14 cellular contexts compared by ENCODE assay signal in genomic region chr16:57484515-57485005, GRCh38. TPM values are rescaled to one million over a fixed set of nuclear protein-coding genes. Genes with fewer than 3 reads are reported as not detected.
DNase-seq lines count a peak whose midpoint lies in the region; ATAC-seq, FAIRE-seq and TF ChIP-seq lines count a peak whose summit lies in the region.
"Had no signal": no experiment of that assay in that cellular context is flagged by ENCODE, and none has a peak within 500 bp of the region (broad histone marks: within the 10 kb centered on the region; RNA-seq: fewer than 3 reads in every experiment).

No MANE protein-coding gene starts in this region.

- BruUV-seq in K562 (replicated peaks; lab: Mats Ljungman, UMichigan), result no TSS peak

- peaks cover 0 to 4% (median 0%) of the 10 kb centered on the region in 3 donors for H3K36me3 Mint-ChIP-seq in CD8-positive, alpha-beta memory T cell

- H3K4me2 ChIP-seq in K562 (ENCODE audit: insufficient read depth, low read length), result no peak overlapping the region

- no peaks in the 10 kb centered on the region for H3K9me3 ChIP-seq in CD8-positive, alpha-beta memory T cell (ENCODE audit: low read length)
- no peaks in the 10 kb centered on the region for H3K9me3 ChIP-seq in K562 (replicated peaks; ENCODE audit: control insufficient read depth, insufficient read depth, low read depth, low read length)
- peaks cover 5% of the 10 kb centered on the region for H3K9me3 ChIP-seq in mesodermal cell (ENCODE audit: control insufficient read depth, low read length)
- no peaks in the 10 kb centered on the region for H3K9me3 ChIP-seq in tibial nerve
- H3K9me3 ChIP-seq: transverse colon had no signal

- no peak for TF ChIP-seq EP300 in K562 (IDR thresholded peaks at IDR 0.05; ENCODE audit: low read length)
- no peak for TF ChIP-seq EP300 in tibial nerve (IDR thresholded peaks at IDR 0.05)

- TF ChIP-seq RAD21 in K562 (CRISPR knock-in tag; conservative IDR thresholded peaks at IDR 0.05 in 1 of 2, IDR thresholded peaks at IDR 0.05 in 1 of 2), result no peak

- no peak overlapping the region for H3K4me3 ChIP-seq in CD8-positive, alpha-beta memory T cell (ENCODE audit: low read length)
- H3K4me3 ChIP-seq in K562 (no peak overlapping the region), mesodermal cell (ENCODE audit: extremely low read depth, insufficient read depth, low read length, poor library complexity, severe bottlenecking) (peak overlapping the region; percentile 88), tibial nerve (no peak overlapping the region)

- H3K9ac ChIP-seq in K562 (ENCODE audit: insufficient read depth in 1 of 2, low read depth in 2 of 2, low read length in 2 of 2), result no peak overlapping the region

- TF ChIP-seq CTCF in K562 (IDR thresholded peaks at IDR 0.05 in 2 of 3, conservative IDR thresholded peaks at IDR 0.05 in 1 of 3; ENCODE audit: insufficient read depth in 2 of 3, low read depth in 1 of 3, low read length in 3 of 3) (no peak), tibial nerve (IDR thresholded peaks at IDR 0.05) (no peak)

- no peak for FAIRE-seq in K562 (lab: Jason Lieb, UNC)
- FAIRE-seq: G401.6 had no signal

- H3K4me3 Mint-ChIP-seq in CD8-positive, alpha-beta memory T cell, result peak overlapping the region in 5 of 7 donors; percentile 33 to 86 (median 45)

- no peak overlapping the region for H3K27ac ChIP-seq in CD8-positive, alpha-beta memory T cell (ENCODE audit: low read depth, low read length)
- H3K27ac ChIP-seq in K562 (ENCODE audit: extremely low read depth, low read depth, low read length) (no peak overlapping the region), mesodermal cell (ENCODE audit: low read depth, low read length, severe bottlenecking) (peak overlapping the region; percentile 68), tibial nerve (peak overlapping the region in 3 of 4 donors; percentile 79 to 87 (median 84))

- H4K20me1 ChIP-seq in K562 (replicated peaks; ENCODE audit: control insufficient read depth, insufficient read depth, low read length), result no peaks in the 10 kb centered on the region

- intact Hi-C loops in K562 (cut with micrococcal nuclease), result no loop called here

- no peaks in the 10 kb centered on the region for H3K9me3 Mint-ChIP-seq in CD8-positive, alpha-beta memory T cell

- in situ Hi-C loops in K562 (cut with MboI), result no loop called here

- H3K4me1 Mint-ChIP-seq in CD8-positive, alpha-beta memory T cell, result peaks cover 22 to 26% (median 23%) of the 10 kb centered on the region in 3 donors

- ATAC-seq in K562, result no peak
- ATAC-seq: activated CD8-positive, alpha-beta T cell treated with anti-CD3 and anti-CD28 coated beads, Interleukin-2, amount 10 ng/mL, durations not matched to agents 7 days and 5 days had no signal

- DNase-seq in CD8-positive, alpha-beta memory T cell, result no peak
- DNase-seq in K562 (ENCODE audit: extremely low read depth in 1 of 4, low spot score in 3 of 4) (peak in 1 of 4 experiments; percentile 3), tibial nerve (ENCODE audit: low spot score in 2 of 2) (no peak), DMS 273 (lab: John Stamatoyannopoulos, UW; ENCODE audit: unreplicated experiment) (no peak), cortex of kidney (lab: John Stamatoyannopoulos, UW) (no peak), cerebellum (ENCODE audit: low spot score) (no peak)
- DNase-seq: activated CD8-positive, alpha-beta T cell treated with anti-CD3 and anti-CD28 coated beads, Interleukin-2, amount 10 ng/mL, durations not matched to agents 7 days and 5 days; dermis blood vessel endothelial cell; NCI-H1694; NCI-H446 treated with DMSO at 0.1 percent for 48 hours; stimulated activated CD4-positive, alpha-beta T cell treated with anti-CD3 and anti-CD28 coated beads, Interleukin-2, amount 100 ng/mL, for 48 hours had no signal

- H3K27ac Mint-ChIP-seq in CD8-positive, alpha-beta memory T cell, result peak overlapping the region in 3 of 8 donors; percentile 28 to 88 (median 83)
- H3K27ac Mint-ChIP-seq: activated CD8-positive, alpha-beta T cell treated with anti-CD3 and anti-CD28 coated beads, Interleukin-2, amount 10 ng/mL, durations not matched to agents 7 days and 5 days had no signal

- no peak overlapping the region for H2AFZ ChIP-seq in K562 (ENCODE audit: low read depth, low read length)

- TF ChIP-seq POLR2A in K562 (conservative IDR thresholded peaks at IDR 0.05), result no peak
- no peak for TF ChIP-seq POLR2A in tibial nerve (IDR thresholded peaks at IDR 0.05)

- CTCF ChIA-PET in CD8-positive, alpha-beta memory T cell (lab: Charles Lee), result interaction anchor here (1.1 to 2.7 kb wide), 5 partner anchors 10 to 65 kb away, joined by 4 to 11 read pairs (median 5); no protein-coding TSS in a partner anchor
- CTCF ChIA-PET in K562 (lab: Yijun Ruan, JAX; ENCODE audit: low intra/inter-chr PET ratio), result no interaction called here

- POLR2A ChIA-PET in CD8-positive, alpha-beta memory T cell (lab: Charles Lee), result interaction anchor here (0.5 kb wide), 1 partner anchor 9 kb away, joined by 4 read pairs; no protein-coding TSS in a partner anchor
- POLR2A ChIA-PET in K562 (lab: Yijun Ruan, JAX), result no interaction called here

- 59% methylated on average over 8 of the region's 8 CpGs for WGBS in K562 (ENCODE audit: insufficient coverage, low coverage, missing lambda C conversion rate)
- WGBS in mesodermal cell (ENCODE audit: insufficient coverage in 2 of 2), 2 experiments, result 85 to 89% methylated on average over 7 to 8 of the region's 8 CpGs
- 80 to 92% methylated on average over 8 of the region's 8 CpGs for WGBS in tibial nerve, 2 donors

- H3K79me2 ChIP-seq in K562 (ENCODE audit: control insufficient read depth, insufficient read depth, low read length), result no peaks in the 10 kb centered on the region

- peaks cover 0 to 2% of the 10 kb centered on the region in 2 donors for H3K27me3 Mint-ChIP-seq in CD8-positive, alpha-beta memory T cell

- H3K27me3 ChIP-seq in CD8-positive, alpha-beta memory T cell (ENCODE audit: insufficient read depth, low read length, poor library complexity, severe bottlenecking), result no peaks in the 10 kb centered on the region
- H3K27me3 ChIP-seq in K562 (ENCODE audit: control insufficient read depth in 2 of 2, insufficient read depth in 2 of 2, low read length in 2 of 2), result no peaks in the 10 kb centered on the region
- H3K27me3 ChIP-seq in tibial nerve, result no peaks in the 10 kb centered on the region
- H3K27me3 ChIP-seq: transverse colon had no signal

- H3K36me3 ChIP-seq in CD8-positive, alpha-beta memory T cell (ENCODE audit: insufficient read depth, low read length), result no peaks in the 10 kb centered on the region
- H3K36me3 ChIP-seq in K562 (ENCODE audit: control insufficient read depth, insufficient read depth, low read length) (no peaks in the 10 kb centered on the region), mesodermal cell (ENCODE audit: control insufficient read depth, insufficient read depth, low read length) (peaks cover 56% of the 10 kb centered on the region), tibial nerve (no peaks in the 10 kb centered on the region)
- H3K36me3 ChIP-seq: transverse colon had no signal

- H3K4me1 ChIP-seq in CD8-positive, alpha-beta memory T cell (ENCODE audit: insufficient read depth, low read length), result peaks cover 14% of the 10 kb centered on the region
- H3K4me1 ChIP-seq in K562 (replicated peaks in 1 of 2; ENCODE audit: control insufficient read depth in 2 of 2, insufficient read depth in 2 of 2, low read length in 2 of 2) (peaks cover 15 to 49% of the 10 kb centered on the region in 2 experiments; a peak in 4 of 5 replicates), mesodermal cell (ENCODE audit: control insufficient read depth, insufficient read depth, low read length, poor library complexity, severe bottlenecking) (peaks cover 42% of the 10 kb centered on the region), tibial nerve (peaks cover 0 to 51% (median 16%) of the 10 kb centered on the region in 4 donors)

- H3K9me1 ChIP-seq in K562 (ENCODE audit: control insufficient read depth, insufficient read depth, low read length), result no peaks in the 10 kb centered on the region

RNA-seq across cellular contexts. Expression of gene DOK4, which starts 1.7 kb away (rescaled TPM):
- 1 to 10 TPM; 6.8 to 7.0 TPM for total RNA-seq in CD8-positive, alpha-beta memory T cell
- polyA plus RNA-seq in CD8-positive, alpha-beta memory T cell, result 3.3 TPM
- 3.9 and 13.2 TPM in 2 replicates for total RNA-seq in K562 (2011; cell fraction: chromatin; rRNA removed; ENCODE audit: low replicate concordance)
- total RNA-seq in K562 (2011; cell fraction: nucleolus; rRNA removed), result 9.2 and 12.2 TPM in 2 replicates
- 6.3 and 7.6 TPM in 2 replicates for total RNA-seq in K562 (2011; cell fraction: nucleoplasm; rRNA removed)
- total RNA-seq in K562 (2014; rRNA removed) (14.4 and 18.9 TPM in 2 replicates), K562 (2014; rRNA removed; fragmentation: Illumina TruSeq; extraction: Trizol) (2.3 and 3.2 TPM in 2 replicates), K562 (2015; rRNA removed; fragmentation: Illumina TruSeq; extraction: Trizol) (8.3 and 9.3 TPM in 2 replicates), K562 (2021) (11.0 and 11.4 TPM in 2 replicates), tibial nerve (10 to 100 TPM; 22.8 to 33.1 (median 29.1) TPM), cerebellum (29.5 TPM)
- polyA plus RNA-seq in K562 (2011; rRNA removed) (10.8 and 11.3 TPM in 2 replicates), K562 (2014; fragmentation: Illumina TruSeq; extraction: Trizol) (6.5 and 9.5 TPM in 2 replicates), K562 (2014; fragmentation: Nextera tagmentation; extraction: Ambion mirVana) (under 1 TPM; 0.10 TPM), K562 (2014; rRNA removed) (12.4 and 16.4 TPM in 2 replicates)
- 14.0 and 19.6 TPM in 2 replicates for polyA plus RNA-seq in K562 (2011; cell fraction: cytosol; rRNA removed)
- polyA plus RNA-seq in K562 (2011; cell fraction: nucleus; rRNA removed), result 23.7 and 31.1 TPM in 2 replicates
- polyA plus RNA-seq in K562 (2012), result 10.2 and 13.2 TPM in 2 replicates
- 3.6 and 5.5 TPM in 2 replicates for polyA minus RNA-seq in K562 (2011; rRNA and poly(A)+ RNA removed)
- polyA minus RNA-seq in K562 (2011; cell fraction: cytosol; rRNA and poly(A)+ RNA removed), result 5.9 and 6.1 TPM in 2 replicates
- 5.2 and 5.3 TPM in 2 replicates for polyA minus RNA-seq in K562 (2011; cell fraction: nucleus; rRNA and poly(A)+ RNA removed)
- polyA plus RNA-seq in mesodermal cell (2013, experiment 1 of 2), result 710 TPM
- 670 TPM for polyA plus RNA-seq in mesodermal cell (2013, experiment 2 of 2)

RNA-seq across cellular contexts. Expression of gene POLR2C, which starts 22.1 kb away (rescaled TPM):
- total RNA-seq in CD8-positive, alpha-beta memory T cell, result 10 to 100 TPM; 92.3 to 95.0 TPM
- polyA plus RNA-seq in CD8-positive, alpha-beta memory T cell, result 36.1 TPM
- total RNA-seq in K562 (2011; cell fraction: chromatin; rRNA removed; ENCODE audit: low replicate concordance), result 125 and 216 TPM in 2 replicates
- total RNA-seq in K562 (2011; cell fraction: nucleolus; rRNA removed), result 143 and 160 TPM in 2 replicates
- 131 and 142 TPM in 2 replicates for total RNA-seq in K562 (2011; cell fraction: nucleoplasm; rRNA removed)
- total RNA-seq in K562 (2014; rRNA removed) (131 and 139 TPM in 2 replicates), K562 (2014; rRNA removed; fragmentation: Illumina TruSeq; extraction: Trizol) (89.3 and 90.1 TPM in 2 replicates), K562 (2015; rRNA removed; fragmentation: Illumina TruSeq; extraction: Trizol) (92.3 and 93.9 TPM in 2 replicates), K562 (2021) (77.2 and 84.5 TPM in 2 replicates), tibial nerve (100 to 1,000 TPM in 3 of 4 donors, 10 to 100 TPM in 1; 77.1 to 146 (median 101) TPM), cerebellum (52.8 TPM)
- polyA plus RNA-seq in K562 (2011; rRNA removed) (163 and 170 TPM in 2 replicates), K562 (2014; fragmentation: Illumina TruSeq; extraction: Trizol) (107 and 131 TPM in 2 replicates), K562 (2014; fragmentation: Nextera tagmentation; extraction: Ambion mirVana) (10 to 100 TPM; 70.3 to 87.4 TPM), K562 (2014; rRNA removed) (97.5 and 108 TPM in 2 replicates)
- 234 and 242 TPM in 2 replicates for polyA plus RNA-seq in K562 (2011; cell fraction: cytosol; rRNA removed)
- polyA plus RNA-seq in K562 (2011; cell fraction: nucleus; rRNA removed), result 143 and 206 TPM in 2 replicates
- 79.8 and 97.9 TPM in 2 replicates for polyA plus RNA-seq in K562 (2012)
- 176 and 218 TPM in 2 replicates for polyA minus RNA-seq in K562 (2011; rRNA and poly(A)+ RNA removed)
- polyA minus RNA-seq in K562 (2011; cell fraction: cytosol; rRNA and poly(A)+ RNA removed), result 109 TPM in 2 replicates
- 69.1 and 102 TPM in 2 replicates for polyA minus RNA-seq in K562 (2011; cell fraction: nucleus; rRNA and poly(A)+ RNA removed)
- 107 TPM for polyA plus RNA-seq in mesodermal cell (2013, experiment 1 of 2)
- polyA plus RNA-seq in mesodermal cell (2013, experiment 2 of 2), result 90.5 TPM

RNA-seq across cellular contexts. Expression of gene COQ9, which starts 37.3 kb away (rescaled TPM):
- total RNA-seq in CD8-positive, alpha-beta memory T cell, result 10 to 100 TPM; 50.5 to 51.9 TPM
- 28.4 TPM for polyA plus RNA-seq in CD8-positive, alpha-beta memory T cell
- 89.8 and 122 TPM in 2 replicates for total RNA-seq in K562 (2011; cell fraction: chromatin; rRNA removed; ENCODE audit: low replicate concordance)
- total RNA-seq in K562 (2011; cell fraction: nucleolus; rRNA removed), result 76.9 and 77.6 TPM in 2 replicates
- total RNA-seq in K562 (2011; cell fraction: nucleoplasm; rRNA removed), result 91.4 and 128 TPM in 2 replicates
- 74.4 and 98.2 TPM in 2 replicates for total RNA-seq in K562 (2014; rRNA removed)
- 62.5 and 65.5 TPM in 2 replicates for total RNA-seq in K562 (2014; rRNA removed; fragmentation: Illumina TruSeq; extraction: Trizol)
- total RNA-seq in K562 (2015; rRNA removed; fragmentation: Illumina TruSeq; extraction: Trizol), result 68.9 and 71.4 TPM in 2 replicates
- total RNA-seq in K562 (2021), result 63.3 and 63.7 TPM in 2 replicates
- polyA plus RNA-seq in K562 (2011; rRNA removed), result 139 and 143 TPM in 2 replicates
- 148 and 155 TPM in 2 replicates for polyA plus RNA-seq in K562 (2011; cell fraction: cytosol; rRNA removed)
- polyA plus RNA-seq in K562 (2011; cell fraction: nucleus; rRNA removed), result 246 and 249 TPM in 2 replicates
- 62.1 and 66.0 TPM in 2 replicates for polyA plus RNA-seq in K562 (2012)
- 92.0 and 110 TPM in 2 replicates for polyA plus RNA-seq in K562 (2014; fragmentation: Illumina TruSeq; extraction: Trizol)
- polyA plus RNA-seq in K562 (2014; fragmentation: Nextera tagmentation; extraction: Ambion mirVana), result 10 to 100 TPM; 35.0 to 55.2 TPM
- 84.2 and 102 TPM in 2 replicates for polyA plus RNA-seq in K562 (2014; rRNA removed)
- 93.4 and 108 TPM in 2 replicates for polyA minus RNA-seq in K562 (2011; rRNA and poly(A)+ RNA removed)
- polyA minus RNA-seq in K562 (2011; cell fraction: cytosol; rRNA and poly(A)+ RNA removed), result 34.5 and 39.3 TPM in 2 replicates
- polyA minus RNA-seq in K562 (2011; cell fraction: nucleus; rRNA and poly(A)+ RNA removed), result 46.4 and 57.6 TPM in 2 replicates
- 32.8 TPM for polyA plus RNA-seq in mesodermal cell (2013, experiment 1 of 2)
- 34.7 TPM for polyA plus RNA-seq in mesodermal cell (2013, experiment 2 of 2)
- total RNA-seq in tibial nerve, result 10 to 100 TPM; 20.6 to 35.0 (median 27.5) TPM
- 43.2 TPM for total RNA-seq in cerebellum

RNA-seq across cellular contexts. Expression of gene CIAPIN1, which starts 37.4 kb away (rescaled TPM):
- 10 to 100 TPM; 79.0 to 81.1 TPM for total RNA-seq in CD8-positive, alpha-beta memory T cell
- 52.0 TPM for polyA plus RNA-seq in CD8-positive, alpha-beta memory T cell
- total RNA-seq in K562 (2011; cell fraction: chromatin; rRNA removed; ENCODE audit: low replicate concordance), result 76.1 and 94.2 TPM in 2 replicates
- 47.2 and 48.7 TPM in 2 replicates for total RNA-seq in K562 (2011; cell fraction: nucleolus; rRNA removed)
- 57.9 and 64.7 TPM in 2 replicates for total RNA-seq in K562 (2011; cell fraction: nucleoplasm; rRNA removed)
- total RNA-seq in K562 (2014; rRNA removed) (79.2 and 100 TPM in 2 replicates), K562 (2014; rRNA removed; fragmentation: Illumina TruSeq; extraction: Trizol) (78.2 and 83.6 TPM in 2 replicates), K562 (2015; rRNA removed; fragmentation: Illumina TruSeq; extraction: Trizol) (71.8 and 74.6 TPM in 2 replicates), K562 (2021) (95.7 and 102 TPM in 2 replicates), tibial nerve (10 to 100 TPM; 23.4 to 26.7 (median 25.7) TPM), cerebellum (47.6 TPM)
- polyA plus RNA-seq in K562 (2011; rRNA removed) (98.1 and 104 TPM in 2 replicates), K562 (2014; fragmentation: Illumina TruSeq; extraction: Trizol) (85.8 and 87.4 TPM in 2 replicates), K562 (2014; fragmentation: Nextera tagmentation; extraction: Ambion mirVana) (100 to 1,000 TPM; 256 to 263 TPM), K562 (2014; rRNA removed) (68.3 and 72.8 TPM in 2 replicates)
- polyA plus RNA-seq in K562 (2011; cell fraction: cytosol; rRNA removed), result 79.8 and 91.8 TPM in 2 replicates
- 64.2 and 65.5 TPM in 2 replicates for polyA plus RNA-seq in K562 (2011; cell fraction: nucleus; rRNA removed)
- polyA plus RNA-seq in K562 (2012), result 59.6 and 73.4 TPM in 2 replicates
- polyA minus RNA-seq in K562 (2011; rRNA and poly(A)+ RNA removed), result 67.4 and 77.9 TPM in 2 replicates
- 23.9 and 35.3 TPM in 2 replicates for polyA minus RNA-seq in K562 (2011; cell fraction: cytosol; rRNA and poly(A)+ RNA removed)
- 14.1 and 24.7 TPM in 2 replicates for polyA minus RNA-seq in K562 (2011; cell fraction: nucleus; rRNA and poly(A)+ RNA removed)
- polyA plus RNA-seq in mesodermal cell (2013, experiment 1 of 2), result 64.5 TPM
- polyA plus RNA-seq in mesodermal cell (2013, experiment 2 of 2), result 59.6 TPM

RNA-seq across cellular contexts. Expression of gene CCDC102A, which starts 51.8 kb away (rescaled TPM):
- 10 to 100 TPM; 27.0 to 28.1 TPM for total RNA-seq in CD8-positive, alpha-beta memory T cell
- 22.6 TPM for polyA plus RNA-seq in CD8-positive, alpha-beta memory T cell
- 0.26 and 1.1 TPM in 2 replicates for total RNA-seq in K562 (2011; cell fraction: chromatin; rRNA removed; ENCODE audit: low replicate concordance)
- 0.92 and 1.3 TPM in 2 replicates for total RNA-seq in K562 (2011; cell fraction: nucleolus; rRNA removed)
- total RNA-seq in K562 (2011; cell fraction: nucleoplasm; rRNA removed), result 0.51 and 0.84 TPM in 2 replicates
- total RNA-seq in K562 (2014; rRNA removed), result 3.8 and 4.9 TPM in 2 replicates
- total RNA-seq in K562 (2014; rRNA removed; fragmentation: Illumina TruSeq; extraction: Trizol), result 0.16 and 0.58 TPM in 2 replicates
- total RNA-seq in K562 (2015; rRNA removed; fragmentation: Illumina TruSeq; extraction: Trizol), result 1.4 and 2.1 TPM in 2 replicates
- total RNA-seq in K562 (2021), result 2.7 and 3.0 TPM in 2 replicates
- 2.2 and 2.4 TPM in 2 replicates for polyA plus RNA-seq in K562 (2011; rRNA removed)
- polyA plus RNA-seq in K562 (2011; cell fraction: cytosol; rRNA removed), result 2.6 and 6.6 TPM in 2 replicates
- polyA plus RNA-seq in K562 (2011; cell fraction: nucleus; rRNA removed), result 1.3 and 2.1 TPM in 2 replicates
- polyA plus RNA-seq in K562 (2012), result 2.3 and 2.8 TPM in 2 replicates
- polyA plus RNA-seq in K562 (2014; fragmentation: Illumina TruSeq; extraction: Trizol), result 0.85 and 1.4 TPM in 2 replicates
- polyA plus RNA-seq in K562 (2014; fragmentation: Nextera tagmentation; extraction: Ambion mirVana), result under 1 TPM; 0.03 to 0.11 TPM
- polyA plus RNA-seq in K562 (2014; rRNA removed), result 2.0 and 4.9 TPM in 2 replicates
- 0.45 and 1.4 TPM in 2 replicates for polyA minus RNA-seq in K562 (2011; rRNA and poly(A)+ RNA removed)
- 1.4 and 1.6 TPM in 2 replicates for polyA minus RNA-seq in K562 (2011; cell fraction: cytosol; rRNA and poly(A)+ RNA removed)
- 0.67 and 1.1 TPM in 2 replicates for polyA minus RNA-seq in K562 (2011; cell fraction: nucleus; rRNA and poly(A)+ RNA removed)
- polyA plus RNA-seq in mesodermal cell (2013, experiment 1 of 2), result 10.6 TPM
- 12.0 TPM for polyA plus RNA-seq in mesodermal cell (2013, experiment 2 of 2)
- 10 to 100 TPM; 17.4 to 30.4 (median 24.5) TPM for total RNA-seq in tibial nerve
- 1.9 TPM for total RNA-seq in cerebellum

Comparison
In these comparisons a context has a peak if more than half of its experiments do, and no peak if none do; other contexts are left out.
1. H3K27ac ChIP-seq: peak in mesodermal cell (single experiment) and tibial nerve (3 of 4); none in CD8-positive, alpha-beta memory T cell (single experiment) and K562 (single experiment).